1 cellular context compared by ENCODE assay signal in the genomic region with DNA sequence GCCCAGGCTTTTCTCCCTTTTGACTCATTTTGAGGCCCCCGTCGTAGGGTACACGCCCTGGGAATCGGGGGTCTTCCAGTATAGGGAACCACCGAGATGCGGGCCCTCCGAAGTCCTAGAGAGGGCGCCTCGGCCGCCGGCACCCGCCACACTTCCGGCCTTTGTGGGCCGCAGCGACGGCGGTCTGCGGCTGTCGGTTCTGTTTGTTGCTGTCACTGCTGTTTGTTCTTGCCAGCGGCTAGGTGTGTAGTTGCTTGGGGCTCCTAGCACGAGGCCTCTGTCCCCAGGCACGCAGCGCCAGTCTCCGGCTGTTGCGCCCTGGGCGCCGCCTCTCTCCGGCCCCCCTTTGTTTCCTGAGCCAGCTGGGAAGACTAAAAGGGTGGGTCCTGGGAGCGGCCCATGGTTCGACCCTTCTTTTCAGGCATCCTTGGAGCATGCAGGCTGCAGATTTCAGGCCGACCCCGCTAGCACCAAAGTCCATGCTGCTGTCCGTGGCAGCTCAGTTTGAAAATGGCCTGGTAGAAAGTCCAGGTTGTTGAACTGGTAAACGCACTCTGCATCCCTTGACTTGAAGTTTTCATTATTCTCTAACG.
TF ChIP-seq lines count a peak whose summit lies in the region.

No MANE protein-coding gene starts in this region.

TF ChIP-seq in GM12878, 131 proteins besides CTCF, POLR2A, EP300 and RAD21 (continued from another document):
- TF ChIP-seq CUX1 (IDR thresholded peaks at IDR 0.05; ENCODE audit: insufficient replicate concordance, low read depth, low read length) (no peak), SREBF1 (IDR thresholded peaks at IDR 0.05; ENCODE audit: low read length) (no peak), NR2C2 (IDR thresholded peaks at IDR 0.05; ENCODE audit: borderline replicate concordance, control insufficient read depth, insufficient read length, low read depth) (no peak), SKIL (IDR thresholded peaks at IDR 0.05; ENCODE audit: low read depth, poor library complexity, severe bottlenecking) (no peak), BCL11A (IDR thresholded peaks at IDR 0.05; ENCODE audit: low read depth, low read length) (no peak), SMC3 (IDR thresholded peaks at IDR 0.05; ENCODE audit: borderline replicate concordance, low read length) (no peak), ZBED1 (IDR thresholded peaks at IDR 0.05; ENCODE audit: borderline replicate concordance) (no peak), IRF4 (IDR thresholded peaks at IDR 0.05; ENCODE audit: low read depth, low read length) (no peak), KDM1A (IDR thresholded peaks at IDR 0.05; ENCODE audit: borderline replicate concordance) (no peak), JUND (IDR thresholded peaks at IDR 0.05; ENCODE audit: low read depth, low read length) (no peak), RUNX3 (IDR thresholded peaks at IDR 0.05; ENCODE audit: low read length) (peak; percentile 87), ZNF217 (IDR thresholded peaks at IDR 0.05) (0 out of 2 replicates have a peak, but pooled peaks have one; percentile 31), NFIC (IDR thresholded peaks at IDR 0.05; ENCODE audit: low read depth, low read length) (no peak), BACH1 (IDR thresholded peaks at IDR 0.05; ENCODE audit: borderline replicate concordance) (no peak), ZNF622 (IDR thresholded peaks at IDR 0.05) (no peak), POU2F2 (IDR thresholded peaks at IDR 0.05; ENCODE audit: borderline replicate concordance, low read depth, low read length) (peak; percentile 72; the same call in 2 of the 3 replicates), EED (IDR thresholded peaks at IDR 0.05; ENCODE audit: low read depth) (no peak)
- TF ChIP-seq, protein P1, sequence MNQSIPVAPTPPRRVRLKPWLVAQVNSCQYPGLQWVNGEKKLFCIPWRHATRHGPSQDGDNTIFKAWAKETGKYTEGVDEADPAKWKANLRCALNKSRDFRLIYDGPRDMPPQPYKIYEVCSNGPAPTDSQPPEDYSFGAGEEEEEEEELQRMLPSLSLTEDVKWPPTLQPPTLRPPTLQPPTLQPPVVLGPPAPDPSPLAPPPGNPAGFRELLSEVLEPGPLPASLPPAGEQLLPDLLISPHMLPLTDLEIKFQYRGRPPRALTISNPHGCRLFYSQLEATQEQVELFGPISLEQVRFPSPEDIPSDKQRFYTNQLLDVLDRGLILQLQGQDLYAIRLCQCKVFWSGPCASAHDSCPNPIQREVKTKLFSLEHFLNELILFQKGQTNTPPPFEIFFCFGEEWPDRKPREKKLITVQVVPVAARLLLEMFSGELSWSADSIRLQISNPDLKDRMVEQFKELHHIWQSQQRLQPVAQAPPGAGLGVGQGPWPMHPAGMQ (IDR thresholded peaks at IDR 0.05; ENCODE audit: borderline replicate concordance): no peak
